In genomic region chr5:87949665-87950640, GRCh38 we compare ENCODE assay signal across 19 cellular contexts.
A peak's percentile ranks its signal among the peaks of the same experiment; 100 is the strongest.
DNase-seq lines count a peak whose midpoint lies in the region; ATAC-seq and TF ChIP-seq lines count a peak whose summit lies in the region.
"Had no signal": no experiment of that assay in that cellular context is flagged by ENCODE, and none has a peak within 500 bp of the region (broad histone marks: within the 10 kb centered on the region; RNA-seq: fewer than 3 reads in every experiment).

No MANE protein-coding gene starts in this region.

- peak overlapping the region; percentile 34 for H3K4me3 Mint-ChIP-seq in neural crest cell
- H3K4me3 Mint-ChIP-seq: activated naive CD4-positive, alpha-beta T cell treated with anti-CD3 and anti-CD28 coated beads, Interleukin-2, amount 10 ng/mL, durations not matched to agents 7 days and 5 days; CD8-positive, alpha-beta T cell; natural killer cell had no signal

- peaks cover 50% of the 10 kb centered on the region for H3K4me1 Mint-ChIP-seq in neural crest cell
- H3K4me1 Mint-ChIP-seq: activated naive CD4-positive, alpha-beta T cell treated with anti-CD3 and anti-CD28 coated beads, Interleukin-2, amount 10 ng/mL, durations not matched to agents 7 days and 5 days; natural killer cell had no signal

- H3K27me3 Mint-ChIP-seq in neural crest cell (ENCODE audit: low read depth), result peaks cover 2% of the 10 kb centered on the region
- H3K27me3 Mint-ChIP-seq: activated naive CD4-positive, alpha-beta T cell treated with anti-CD3 and anti-CD28 coated beads, Interleukin-2, amount 10 ng/mL, durations not matched to agents 7 days and 5 days had no signal

- H3K36me3 Mint-ChIP-seq in neural crest cell (ENCODE audit: low read depth), result no peaks in the 10 kb centered on the region
- H3K36me3 Mint-ChIP-seq: activated naive CD4-positive, alpha-beta T cell treated with anti-CD3 and anti-CD28 coated beads, Interleukin-2, amount 10 ng/mL, durations not matched to agents 7 days and 5 days; CD8-positive, alpha-beta T cell; natural killer cell had no signal

- H3K27ac Mint-ChIP-seq in neural crest cell (ENCODE audit: unreplicated experiment), result no peak overlapping the region
- H3K27ac Mint-ChIP-seq: activated naive CD4-positive, alpha-beta T cell treated with anti-CD3 and anti-CD28 coated beads, Interleukin-2, amount 10 ng/mL, durations not matched to agents 7 days and 5 days; CD8-positive, alpha-beta T cell; natural killer cell had no signal

- ATAC-seq in HG02970 (IDR thresholded peaks at IDR 0.05; ENCODE audit: low FRiP score, unreplicated experiment), result no peak
- ATAC-seq: CD8-positive, alpha-beta T cell; natural killer cell had no signal

- DNase-seq in COLO829 (ENCODE audit: low spot score) (peak; percentile 30), OCI-M1 (lab: John Stamatoyannopoulos, UW) (peak; percentile 46), foreskin melanocyte (peak; percentile 39), neural crest cell (ENCODE audit: low read depth, low spot score) (no peak), NOMO-1 (lab: John Stamatoyannopoulos, UW; ENCODE audit: unreplicated experiment in 2 of 2) (no peak), T-helper 1 cell (no peak), AG08395 (ENCODE audit: low spot score) (no peak)
- DNase-seq: ACHN; activated CD4-positive, CD25-positive, alpha-beta regulatory T cell treated with anti-CD3 and anti-CD28 coated beads, Interleukin-2, amount 50 U/mL, for 72 hours; activated CD8-positive, alpha-beta memory T cell treated with anti-CD3 and anti-CD28 coated beads for 24 hours; activated naive CD4-positive, alpha-beta T cell treated with anti-CD3 and anti-CD28 coated beads, Interleukin-2, amount 10 ng/mL, durations not matched to agents 7 days and 5 days; activated T-cell treated with anti-CD3 and anti-CD28 coated beads, Interleukin-2, amount 50 U/mL, for 48 hours; CD8-positive, alpha-beta T cell; DMS79 treated with DMSO at 0.1 percent for 48 hours; mammary epithelial cell; natural killer cell; NCI-H2029; stimulated activated CD4-positive, alpha-beta T cell treated with anti-CD3 and anti-CD28 coated beads, Interleukin-4, amount 100 ng/mL, for 4 hours had no signal

- TF ChIP-seq CTCF in neural crest cell (conservative IDR thresholded peaks at IDR 0.05), result no peak

- no peaks in the 10 kb centered on the region for H3K9me3 Mint-ChIP-seq in neural crest cell
- H3K9me3 Mint-ChIP-seq: activated naive CD4-positive, alpha-beta T cell treated with anti-CD3 and anti-CD28 coated beads, Interleukin-2, amount 10 ng/mL, durations not matched to agents 7 days and 5 days; CD8-positive, alpha-beta T cell had no signal

Comparison
In these comparisons a context has a peak if more than half of its experiments do, and no peak if none do; other contexts are left out.
1. DNase-seq: peak in COLO829 (single experiment), OCI-M1 (single experiment) and foreskin melanocyte (single experiment); none in neural crest cell (single experiment), NOMO-1 (0 of 2), T-helper 1 cell (0 of 5) and AG08395 (single experiment).